Comparison of ENCODE assay signal across 8 cellular contexts in the genomic region with DNA sequence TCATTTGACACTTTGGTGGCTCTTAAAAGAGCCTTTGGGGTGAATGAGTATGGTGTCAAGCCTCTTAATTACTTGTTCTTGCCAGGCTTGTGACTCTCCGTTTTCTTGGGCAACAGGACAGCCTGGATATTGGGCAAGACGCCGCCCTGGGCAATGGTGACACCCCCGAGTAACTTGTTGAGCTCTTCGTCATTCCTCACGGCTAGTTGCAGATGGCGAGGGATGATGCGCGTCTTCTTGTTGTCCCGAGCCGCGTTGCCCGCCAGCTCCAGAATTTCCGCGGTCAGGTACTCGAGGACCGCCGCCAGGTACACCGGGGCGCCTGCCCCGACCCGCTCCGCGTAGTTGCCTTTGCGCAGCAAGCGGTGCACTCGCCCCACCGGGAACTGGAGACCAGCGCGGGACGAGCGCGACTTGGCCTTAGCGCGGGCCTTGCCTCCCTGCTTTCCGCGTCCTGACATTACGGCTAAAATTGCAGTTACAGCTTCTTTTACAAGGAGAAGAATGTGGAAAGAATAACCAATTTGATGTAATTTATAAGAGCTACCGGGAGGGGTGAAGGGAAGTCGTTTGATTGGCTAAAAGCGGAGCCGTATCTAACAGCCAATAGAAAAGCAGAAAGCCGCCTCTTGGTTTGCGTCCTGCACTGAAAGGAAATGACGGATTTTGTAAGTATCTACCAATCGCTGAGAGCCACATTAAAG.
DNase-seq lines count a peak whose midpoint lies in the region; ATAC-seq lines count a peak whose summit lies in the region.

No MANE protein-coding gene starts in this region.

- peak overlapping the region; percentile 100 for H3K27ac ChIP-seq in cingulate gyrus (ENCODE audit: low read depth, low read length)

- ATAC-seq in GM19043 (IDR thresholded peaks at IDR 0.05; ENCODE audit: low read depth, unreplicated experiment) (peak; percentile 42), HG03354 (IDR thresholded peaks at IDR 0.05; ENCODE audit: poor library complexity, severe bottlenecking, unreplicated experiment) (peak; percentile 55)

- peak; percentile 96 to 97 for DNase-seq in AML-193 (lab: John Stamatoyannopoulos, UW)
- DNase-seq in NCI-H446 treated with DMSO at 0.1 percent for 48 hours (lab: John Stamatoyannopoulos, UW), result peak; percentile 99
- peak; percentile 53 for DNase-seq in activated CD4-positive, alpha-beta T cell treated with anti-CD3 and anti-CD28 coated beads for 1 hour
- DNase-seq in kidney tubule cell (ENCODE audit: low spot score), result peak; percentile 99
- peak; percentile 27 to 61 for DNase-seq in stimulated activated CD4-positive, alpha-beta T cell treated with anti-CD3 and anti-CD28 coated beads, Interleukin-1b, Interleukin-23, amount 100 ng/mL, for 1 hour (ENCODE audit: low read depth in 2 of 2)

Comparison
In these comparisons a context has a peak if more than half of its experiments do, and no peak if none do; other contexts are left out.
1. Peak in every context shown above with its lines: DNase-seq, ATAC-seq and H3K27ac ChIP-seq.
2. DNase-seq: peak in every context shown above with its lines; median percentile 99 in NCI-H446 treated with DMSO at 0.1 percent for 48 hours; 99 in kidney tubule cell; 96 in AML-193; 53 in activated CD4-positive, alpha-beta T cell treated with anti-CD3 and anti-CD28 coated beads for 1 hour; 44 in stimulated activated CD4-positive, alpha-beta T cell treated with anti-CD3 and anti-CD28 coated beads, Interleukin-1b, Interleukin-23, amount 100 ng/mL, for 1 hour.